ENCODE assay signal across 21 cellular contexts in the genomic region with DNA sequence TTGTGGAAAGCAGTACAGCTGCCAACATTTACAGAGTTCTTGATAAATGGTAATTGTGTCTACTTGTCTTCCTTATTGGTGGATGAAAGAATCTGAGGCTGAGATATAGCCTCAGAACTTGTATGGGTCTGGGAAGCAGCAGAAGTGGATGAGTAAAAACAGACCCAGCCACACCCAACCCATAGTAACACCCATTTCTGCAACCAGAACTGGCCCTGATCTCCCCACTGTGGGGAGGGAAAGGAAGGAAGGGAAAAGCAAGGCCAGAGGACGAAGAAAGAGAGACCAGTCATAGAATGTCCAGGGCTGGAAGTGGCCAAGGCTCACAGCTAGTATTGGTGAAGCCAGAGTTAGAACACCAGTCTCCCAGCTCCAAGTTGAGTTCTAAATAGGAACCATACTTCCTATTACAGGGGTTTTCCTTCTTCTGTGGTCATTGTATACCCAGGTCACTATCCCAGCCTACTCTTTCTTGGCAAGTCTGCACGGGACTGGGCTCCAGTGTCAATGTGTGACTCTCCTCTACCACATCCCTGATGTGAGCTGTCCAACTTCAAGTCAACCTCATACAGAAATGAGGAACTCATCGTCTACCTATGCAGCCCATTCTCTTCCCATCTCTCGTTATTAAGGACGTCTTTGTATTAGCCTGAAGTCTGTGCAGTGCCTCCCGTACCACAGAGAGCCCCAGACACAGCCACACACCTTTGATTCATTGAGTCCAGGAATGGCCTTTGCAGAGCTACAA. TPM values are rescaled to one million over a fixed set of nuclear protein-coding genes. Genes with fewer than 3 reads are reported as not detected.
DNase-seq lines count a peak whose midpoint lies in the region; ATAC-seq and TF ChIP-seq lines count a peak whose summit lies in the region.
"Had no signal": no experiment of that assay in that cellular context is flagged by ENCODE, and none has a peak within 500 bp of the region (broad histone marks: within the 10 kb centered on the region; RNA-seq: fewer than 3 reads in every experiment).

No MANE protein-coding gene starts in this region.

- CTCF ChIA-PET in activated naive CD4-positive, alpha-beta T cell treated with anti-CD3 and anti-CD28 coated beads, Interleukin-2, amount 10 ng/mL, durations not matched to agents 7 days and 5 days (lab: Charles Lee): interaction anchor here (1.0 to 6.3 kb wide), 5 partner anchors 12 to 67 kb away, joined by 3 to 36 read pairs (median 8); no protein-coding TSS in a partner anchor

- H3K9me3 Mint-ChIP-seq in activated naive CD4-positive, alpha-beta T cell treated with anti-CD3 and anti-CD28 coated beads, Interleukin-2, amount 10 ng/mL, durations not matched to agents 7 days and 5 days: no peaks in the 10 kb centered on the region
- no peaks in the 10 kb centered on the region for H3K9me3 Mint-ChIP-seq in T-helper 1 cell treated with Interleukin-12 subunit alpha and Interleukin-12 subunit beta and Interleukin-4 antibody, amounts not matched to agents 30 μg/mL and 1 μg/mL, for 36 hours
- H3K9me3 Mint-ChIP-seq in central memory CD8-positive, alpha-beta T cell: no peaks in the 10 kb centered on the region
- H3K9me3 Mint-ChIP-seq: WTC11 had no signal

- H3K4me1 Mint-ChIP-seq in activated naive CD4-positive, alpha-beta T cell treated with anti-CD3 and anti-CD28 coated beads, Interleukin-2, amount 10 ng/mL, durations not matched to agents 7 days and 5 days: peaks cover 99% of the 10 kb centered on the region
- peaks cover 89% of the 10 kb centered on the region for H3K4me1 Mint-ChIP-seq in T-helper 1 cell treated with Interleukin-12 subunit alpha and Interleukin-12 subunit beta and Interleukin-4 antibody, amounts not matched to agents 30 μg/mL and 1 μg/mL, for 36 hours (ENCODE audit: low read depth)
- peaks cover 85% of the 10 kb centered on the region for H3K4me1 Mint-ChIP-seq in central memory CD8-positive, alpha-beta T cell

- no peaks in the 10 kb centered on the region for H3K9me3 ChIP-seq in left lung
- H3K9me3 ChIP-seq: right atrium auricular region, transverse colon had no signal

- DNase-seq in activated naive CD4-positive, alpha-beta T cell treated with anti-CD3 and anti-CD28 coated beads, Interleukin-2, amount 10 ng/mL, durations not matched to agents 7 days and 5 days: no peak
- no peak for DNase-seq in activated naive CD4-positive, alpha-beta T cell (lab: John Stamatoyannopoulos, UW)
- DNase-seq in central memory CD8-positive, alpha-beta T cell (ENCODE audit: low spot score in 2 of 2): no peak
- no peak for DNase-seq in left lung
- DNase-seq in NCI-H128 (lab: John Stamatoyannopoulos, UW; ENCODE audit: unreplicated experiment): no peak
- DNase-seq: COR-L47, MV-4-11, NCI-H2029 treated with DMSO at 0.1 percent for 48 hours, SHP77, transverse colon had no signal

- intact Hi-C loops in left lung (cut with DNase I): no loop called here

- H3K4me3 ChIP-seq in left lung: no peak overlapping the region
- H3K4me3 ChIP-seq: cardiac muscle cell, right atrium auricular region, transverse colon had no signal

- H3K4me3 Mint-ChIP-seq in activated naive CD4-positive, alpha-beta T cell treated with anti-CD3 and anti-CD28 coated beads, Interleukin-2, amount 10 ng/mL, durations not matched to agents 7 days and 5 days: peak overlapping the region; percentile 54
- peak overlapping the region; percentile 75 for H3K4me3 Mint-ChIP-seq in T-helper 1 cell treated with Interleukin-12 subunit alpha and Interleukin-12 subunit beta and Interleukin-4 antibody, amounts not matched to agents 30 μg/mL and 1 μg/mL, for 36 hours
- peak overlapping the region; percentile 55 for H3K4me3 Mint-ChIP-seq in central memory CD8-positive, alpha-beta T cell
- H3K4me3 Mint-ChIP-seq: WTC11 had no signal

- H3K27me3 ChIP-seq in left lung: no peaks in the 10 kb centered on the region
- H3K27me3 ChIP-seq: cardiac muscle cell, right atrium auricular region, transverse colon had no signal

- H3K4me1 ChIP-seq in left lung: no peaks in the 10 kb centered on the region
- H3K4me1 ChIP-seq: transverse colon had no signal

- no peak for ATAC-seq in central memory CD8-positive, alpha-beta T cell (replicated peaks; ENCODE audit: extremely low read depth, poor library complexity, severe bottlenecking)
- ATAC-seq in left lung (no peak), GM18861 (IDR thresholded peaks at IDR 0.05; ENCODE audit: unreplicated experiment) (no peak), GM19455 (IDR thresholded peaks at IDR 0.05; ENCODE audit: unreplicated experiment) (no peak)
- ATAC-seq: esophagus mucosa, left lobe of liver, WTC11 had no signal

- TF ChIP-seq CTCF in left lung (IDR thresholded peaks at IDR 0.05): no peak

- H3K36me3 Mint-ChIP-seq in activated naive CD4-positive, alpha-beta T cell treated with anti-CD3 and anti-CD28 coated beads, Interleukin-2, amount 10 ng/mL, durations not matched to agents 7 days and 5 days: peaks cover 95% of the 10 kb centered on the region
- peaks cover 86% of the 10 kb centered on the region for H3K36me3 Mint-ChIP-seq in T-helper 1 cell treated with Interleukin-12 subunit alpha and Interleukin-12 subunit beta and Interleukin-4 antibody, amounts not matched to agents 30 μg/mL and 1 μg/mL, for 36 hours (ENCODE audit: low read depth)
- peaks cover 79% of the 10 kb centered on the region for H3K36me3 Mint-ChIP-seq in central memory CD8-positive, alpha-beta T cell (ENCODE audit: insufficient read depth)
- H3K36me3 Mint-ChIP-seq: WTC11 had no signal

- peak overlapping the region; percentile 94 for H3K27ac Mint-ChIP-seq in activated naive CD4-positive, alpha-beta T cell treated with anti-CD3 and anti-CD28 coated beads, Interleukin-2, amount 10 ng/mL, durations not matched to agents 7 days and 5 days
- peak overlapping the region; percentile 94 for H3K27ac Mint-ChIP-seq in T-helper 1 cell treated with Interleukin-12 subunit alpha and Interleukin-12 subunit beta and Interleukin-4 antibody, amounts not matched to agents 30 μg/mL and 1 μg/mL, for 36 hours
- peak overlapping the region; percentile 80 for H3K27ac Mint-ChIP-seq in central memory CD8-positive, alpha-beta T cell (ENCODE audit: low read depth)
- H3K27ac Mint-ChIP-seq: WTC11 had no signal

- no peaks in the 10 kb centered on the region for H3K27me3 Mint-ChIP-seq in activated naive CD4-positive, alpha-beta T cell treated with anti-CD3 and anti-CD28 coated beads, Interleukin-2, amount 10 ng/mL, durations not matched to agents 7 days and 5 days
- no peaks in the 10 kb centered on the region for H3K27me3 Mint-ChIP-seq in T-helper 1 cell treated with Interleukin-12 subunit alpha and Interleukin-12 subunit beta and Interleukin-4 antibody, amounts not matched to agents 30 μg/mL and 1 μg/mL, for 36 hours (ENCODE audit: low read depth)
- no peaks in the 10 kb centered on the region for H3K27me3 Mint-ChIP-seq in central memory CD8-positive, alpha-beta T cell

- H3K36me3 ChIP-seq in left lung: no peaks in the 10 kb centered on the region
- H3K36me3 ChIP-seq: cardiac muscle cell, right atrium auricular region, transverse colon had no signal

- no peak overlapping the region for H3K27ac ChIP-seq in left lung
- H3K27ac ChIP-seq: cardiac muscle cell, right atrium auricular region, transverse colon had no signal

RNA-seq across cellular contexts. Expression of a gene that starts 35.9 kb away (rescaled TPM):
- 1 to 10 TPM; 1.8 to 8.1 TPM for total RNA-seq in left lung
- total RNA-seq: cardiac muscle cell, glomerular endothelial cell had no signal

RNA-seq across cellular contexts. Expression of a gene that starts 49.4 kb away (rescaled TPM):
- 10 to 100 TPM; 48.7 to 63.4 TPM for total RNA-seq in left lung

RNA-seq across cellular contexts. Expression of a gene that starts 50.5 kb away (rescaled TPM):
- not detected for total RNA-seq in left lung
- total RNA-seq: cardiac muscle cell, esophagus mucosa, glomerular endothelial cell, left lobe of liver, NCI-H460, occipital lobe, right atrium auricular region, transverse colon, WTC11 had no signal
